ENCODE assay signal across 26 cellular contexts in the genomic region with DNA sequence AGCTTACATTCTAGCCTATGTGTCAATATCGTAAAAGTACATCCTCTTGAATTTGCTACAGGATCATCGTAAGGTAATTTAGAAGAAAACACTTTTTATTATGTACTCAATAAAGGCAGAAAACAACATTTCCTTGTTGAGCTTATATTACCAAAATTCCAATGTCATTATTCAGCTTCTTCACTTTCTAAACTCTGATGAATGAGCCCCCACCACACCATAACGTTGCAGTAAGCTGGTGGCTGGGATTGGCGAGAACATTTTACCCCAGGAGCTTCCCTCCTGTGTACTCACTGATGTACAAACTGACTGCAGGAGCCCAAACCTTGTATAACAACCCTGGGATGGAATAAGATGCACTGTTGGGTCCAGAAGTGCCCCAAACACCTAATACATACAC.
DNase-seq lines count a peak whose midpoint lies in the region; ATAC-seq and TF ChIP-seq lines count a peak whose summit lies in the region.
"Had no signal": no experiment of that assay in that cellular context is flagged by ENCODE, and none has a peak within 500 bp of the region (broad histone marks: within the 10 kb centered on the region; RNA-seq: fewer than 3 reads in every experiment).

No MANE protein-coding gene starts in this region.

- DNase-seq in ELR (ENCODE audit: low read depth) (peak; percentile 47), PC-3 (peak; percentile 39), foreskin fibroblast (peak; percentile 23 to 45), CD14-positive monocyte (ENCODE audit: low spot score) (no peak)
- no peak for DNase-seq in stimulated activated CD4-positive, alpha-beta T cell treated with anti-CD3 and anti-CD28 coated beads, Interleukin-4, amount 100 ng/mL, for 4 hours
- DNase-seq: Caco-2; CD8-positive, alpha-beta T cell; H7; KBM-7; NCI-H1048; NCI-H1417; NCI-H1694 treated with DMSO at 0.1 percent for 48 hours; NCI-H2081 treated with DMSO at 0.1 percent for 48 hours; NCI-H2171; NCI-H226; NCI-H510A; NCI-H69; NK-92 treated with Interleukin-12 subunit alpha and Interleukin-12 subunit beta, amount 100 ng/mL, for 24 hours; SJCRH30 had no signal

- no TSS peak for BruUV-seq in PC-3 (replicated peaks; lab: Mats Ljungman, UMichigan)

- H3K27ac Mint-ChIP-seq in CD14-positive monocyte = no peak overlapping the region
- H3K27ac Mint-ChIP-seq: CD8-positive, alpha-beta T cell had no signal

- no peaks in the 10 kb centered on the region for H3K9me2 ChIP-seq in PC-3 (replicated peaks; ENCODE audit: low read length)

- no peaks in the 10 kb centered on the region for H3F3A ChIP-seq in PC-3 (ENCODE audit: low read length, unreplicated experiment)

- no peak overlapping the region for H3K4me3 Mint-ChIP-seq in CD14-positive monocyte
- H3K4me3 Mint-ChIP-seq: CD8-positive, alpha-beta T cell had no signal

- H3K27ac ChIP-seq in 22Rv1 (peak overlapping the region; percentile 50), PC-3 (ENCODE audit: low read length) (no peak overlapping the region)
- H3K27ac ChIP-seq: PC-9, SJCRH30 had no signal

- H2AFZ ChIP-seq in PC-3 (ENCODE audit: low read length) = peak overlapping the region; percentile 7; the same call in 1 of the 2 replicates

- no peaks in the 10 kb centered on the region for H4K20me1 ChIP-seq in PC-3 (ENCODE audit: low read length)
- H4K20me1 ChIP-seq: BLaER1 treated with 17β-estradiol and CSF1 and Interleukin-3, amounts not matched to agents 10 nM and 100 nM had no signal

- H3K4me3 ChIP-seq in PC-3 (ENCODE audit: low read length) (no peak overlapping the region), foreskin fibroblast (ENCODE audit: low read depth in 1 of 2, low read length in 2 of 2) (no peak overlapping the region)
- H3K4me3 ChIP-seq: BLaER1 treated with 17β-estradiol and CSF1 and Interleukin-3, amounts not matched to agents 10 nM and 100 nM; PC-9; SJCRH30 had no signal

- H3K36me3 Mint-ChIP-seq in CD14-positive monocyte = no peaks in the 10 kb centered on the region
- H3K36me3 Mint-ChIP-seq: CD8-positive, alpha-beta T cell had no signal

- no peak overlapping the region for H3K4me2 ChIP-seq in PC-3 (ENCODE audit: low read length)
- H3K4me2 ChIP-seq: PC-9 had no signal

- peaks cover 0 to 2% (median 0%) of the 10 kb centered on the region in 7 donors for H3K9me3 Mint-ChIP-seq in CD14-positive monocyte
- H3K9me3 Mint-ChIP-seq: CD8-positive, alpha-beta T cell had no signal

- CTCF ChIA-PET in PC-3 (lab: Charles Lee) = interaction anchor here (0.6 kb wide), 1 partner anchor 11 kb away, joined by 15 read pairs; no protein-coding TSS in a partner anchor

- ATAC-seq in PC-3 (peak; percentile 78), HG03175 (IDR thresholded peaks at IDR 0.05; ENCODE audit: unreplicated experiment) (no peak), HG02970 (IDR thresholded peaks at IDR 0.05; ENCODE audit: low FRiP score, unreplicated experiment) (no peak)
- ATAC-seq: CD8-positive, alpha-beta T cell; Right ventricle myocardium inferior; SK-N-SH treated with all-trans-retinoic acid at 6 μM for 48 hours had no signal

- peaks cover 9% of the 10 kb centered on the region for H3K4me1 ChIP-seq in PC-3 (ENCODE audit: insufficient read depth, low read length)
- H3K4me1 ChIP-seq: Caco-2, SJCRH30 had no signal

- H3K36me3 ChIP-seq in PC-3 (ENCODE audit: low read depth, low read length) = no peaks in the 10 kb centered on the region
- H3K36me3 ChIP-seq: BLaER1 treated with 17β-estradiol and CSF1 and Interleukin-3, amounts not matched to agents 10 nM and 100 nM; SJCRH30 had no signal

- H3K79me2 ChIP-seq in PC-3 (ENCODE audit: low read length) = no peaks in the 10 kb centered on the region

- TF ChIP-seq CTCF in 22Rv1 (IDR thresholded peaks at IDR 0.05) (no peak), PC-3 (conservative IDR thresholded peaks at IDR 0.05; ENCODE audit: low read depth, low read length) (no peak), foreskin fibroblast (IDR thresholded peaks at IDR 0.05; ENCODE audit: low read depth, low read length) (no peak), CD14-positive monocyte (IDR thresholded peaks at IDR 0.05) (no peak)

- peaks cover 11% of the 10 kb centered on the region for H3K4me1 Mint-ChIP-seq in CD14-positive monocyte

- H3K27me3 ChIP-seq in PC-3 (ENCODE audit: low read length) = no peaks in the 10 kb centered on the region
- H3K27me3 ChIP-seq: BLaER1 treated with 17β-estradiol and CSF1 and Interleukin-3, amounts not matched to agents 10 nM and 100 nM; SJCRH30 had no signal

- POLR2A ChIA-PET in PC-3 (lab: Charles Lee; ENCODE audit: unreplicated experiment) = no interaction called here

- H3K9ac ChIP-seq in PC-3 (ENCODE audit: low read length) = no peak overlapping the region
- H3K9ac ChIP-seq: BLaER1 treated with 17β-estradiol and CSF1 and Interleukin-3, amounts not matched to agents 10 nM and 100 nM had no signal

- intact Hi-C loops in PC-3 (cut with micrococcal nuclease) = no loop called here
- intact Hi-C loops in CD14-positive monocyte (cut with micrococcal nuclease) = no loop called here

- H3K9me3 ChIP-seq in PC-3 (ENCODE audit: low read length) = no peaks in the 10 kb centered on the region
- H3K9me3 ChIP-seq: Caco-2 had no signal

- no peaks in the 10 kb centered on the region for H3K27me3 Mint-ChIP-seq in CD14-positive monocyte (ENCODE audit: low read depth in 3 of 3)

Comparison
In these comparisons a context has a peak if more than half of its experiments do, and no peak if none do; other contexts are left out.
1. DNase-seq: peak in ELR (single experiment), PC-3 (single experiment) and foreskin fibroblast (2 of 2); none in CD14-positive monocyte (single experiment) and stimulated activated CD4-positive, alpha-beta T cell treated with anti-CD3 and anti-CD28 coated beads, Interleukin-4, amount 100 ng/mL, for 4 hours (0 of 2).